ENCODE assay signal across 1 cellular context in the genomic region with DNA sequence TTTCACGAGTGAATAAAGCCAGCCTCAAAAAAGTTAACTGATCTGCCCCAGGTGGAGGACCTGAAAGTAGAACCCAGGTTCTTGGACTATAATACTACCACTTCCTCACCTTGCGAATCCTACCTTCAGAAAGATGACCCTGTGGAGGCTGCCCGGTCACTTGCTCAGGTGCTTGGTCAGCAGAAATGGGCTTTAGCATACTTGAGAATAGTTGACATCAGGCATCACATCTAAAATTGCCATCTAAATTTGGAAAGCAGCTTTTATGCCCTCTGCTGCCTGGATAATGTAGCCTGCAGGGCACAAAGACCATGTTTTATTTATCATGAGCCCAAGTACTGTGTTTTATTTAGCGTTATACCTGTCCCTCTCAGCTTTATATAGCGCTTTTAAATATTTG.
TF ChIP-seq lines count a peak whose summit lies in the region.

No MANE protein-coding gene starts in this region.

TF ChIP-seq in GM12878, 131 proteins besides CTCF, POLR2A, EP300 and RAD21 (continued from another document):
- TF ChIP-seq, protein P1, sequence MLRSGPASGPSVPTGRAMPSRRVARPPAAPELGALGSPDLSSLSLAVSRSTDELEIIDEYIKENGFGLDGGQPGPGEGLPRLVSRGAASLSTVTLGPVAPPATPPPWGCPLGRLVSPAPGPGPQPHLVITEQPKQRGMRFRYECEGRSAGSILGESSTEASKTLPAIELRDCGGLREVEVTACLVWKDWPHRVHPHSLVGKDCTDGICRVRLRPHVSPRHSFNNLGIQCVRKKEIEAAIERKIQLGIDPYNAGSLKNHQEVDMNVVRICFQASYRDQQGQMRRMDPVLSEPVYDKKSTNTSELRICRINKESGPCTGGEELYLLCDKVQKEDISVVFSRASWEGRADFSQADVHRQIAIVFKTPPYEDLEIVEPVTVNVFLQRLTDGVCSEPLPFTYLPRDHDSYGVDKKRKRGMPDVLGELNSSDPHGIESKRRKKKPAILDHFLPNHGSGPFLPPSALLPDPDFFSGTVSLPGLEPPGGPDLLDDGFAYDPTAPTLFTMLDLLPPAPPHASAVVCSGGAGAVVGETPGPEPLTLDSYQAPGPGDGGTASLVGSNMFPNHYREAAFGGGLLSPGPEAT (IDR thresholded peaks at IDR 0.05; ENCODE audit: low read depth), result no peak
- TF ChIP-seq RELA (IDR thresholded peaks at IDR 0.05; ENCODE audit: borderline replicate concordance, partially characterized antibody), result no peak
- TF ChIP-seq, protein P2, sequence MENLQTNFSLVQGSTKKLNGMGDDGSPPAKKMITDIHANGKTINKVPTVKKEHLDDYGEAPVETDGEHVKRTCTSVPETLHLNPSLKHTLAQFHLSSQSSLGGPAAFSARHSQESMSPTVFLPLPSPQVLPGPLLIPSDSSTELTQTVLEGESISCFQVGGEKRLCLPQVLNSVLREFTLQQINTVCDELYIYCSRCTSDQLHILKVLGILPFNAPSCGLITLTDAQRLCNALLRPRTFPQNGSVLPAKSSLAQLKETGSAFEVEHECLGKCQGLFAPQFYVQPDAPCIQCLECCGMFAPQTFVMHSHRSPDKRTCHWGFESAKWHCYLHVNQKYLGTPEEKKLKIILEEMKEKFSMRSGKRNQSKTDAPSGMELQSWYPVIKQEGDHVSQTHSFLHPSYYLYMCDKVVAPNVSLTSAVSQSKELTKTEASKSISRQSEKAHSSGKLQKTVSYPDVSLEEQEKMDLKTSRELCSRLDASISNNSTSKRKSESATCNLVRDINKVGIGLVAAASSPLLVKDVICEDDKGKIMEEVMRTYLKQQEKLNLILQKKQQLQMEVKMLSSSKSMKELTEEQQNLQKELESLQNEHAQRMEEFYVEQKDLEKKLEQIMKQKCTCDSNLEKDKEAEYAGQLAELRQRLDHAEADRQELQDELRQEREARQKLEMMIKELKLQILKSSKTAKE (IDR thresholded peaks at IDR 0.05; ENCODE audit: low read depth, poor library complexity, severe bottlenecking), result no peak
